8 cellular contexts compared by ENCODE assay signal in the genomic region with DNA sequence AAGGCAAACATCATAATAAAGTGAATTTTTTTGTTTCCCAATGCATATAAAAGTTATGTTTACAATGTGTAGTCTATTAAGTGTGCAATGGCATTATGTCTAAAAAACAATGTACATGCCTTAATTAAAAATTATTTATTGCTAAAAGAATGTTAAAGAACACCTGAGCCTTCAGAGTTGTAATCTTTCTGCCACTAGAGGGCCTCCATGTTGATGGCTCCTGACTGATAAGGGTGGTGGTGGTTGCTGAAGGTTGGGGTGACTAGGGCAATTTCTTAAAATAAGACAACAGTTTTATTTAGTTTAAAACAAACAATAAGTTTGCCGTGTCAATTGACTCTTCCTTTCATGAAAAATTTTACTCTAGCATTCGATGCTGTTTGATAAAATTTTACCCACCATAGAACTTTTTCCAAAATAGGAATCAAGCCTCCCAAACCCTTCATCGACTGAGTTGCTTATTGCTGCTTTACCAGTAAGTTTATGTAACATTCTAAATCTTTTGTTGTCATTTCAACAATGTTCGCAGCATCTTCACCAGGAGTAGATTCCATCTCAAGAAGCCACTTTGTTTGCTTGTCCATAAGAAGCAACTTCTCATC.
DNase-seq lines count a peak whose midpoint lies in the region; FAIRE-seq and TF ChIP-seq lines count a peak whose summit lies in the region.

No MANE protein-coding gene starts in this region.

- no peaks in the 10 kb centered on the region for H3K27me3 ChIP-seq in tibial artery

- H3K4me1 ChIP-seq in tibial artery: peaks cover 0 to 38% (median 2%) of the 10 kb centered on the region in 4 donors

- H3K36me3 ChIP-seq in tibial artery: no peaks in the 10 kb centered on the region

- H3K4me3 ChIP-seq in tibial artery: no peak overlapping the region

- intact Hi-C loops in tibial artery (cut with DNase I; ENCODE audit: low total_unique reads): no loop called here

- TF ChIP-seq CTCF in VCaP (conservative IDR thresholded peaks at IDR 0.05) (peak; percentile 68), tibial artery (IDR thresholded peaks at IDR 0.05) (peak; percentile 18 to 35)

- no peak overlapping the region for H3K27ac ChIP-seq in VCaP
- no peak overlapping the region for H3K27ac ChIP-seq in tibial artery

- H3K9me3 ChIP-seq in tibial artery: no peaks in the 10 kb centered on the region

- DNase-seq in AML-193 (lab: John Stamatoyannopoulos, UW) (peak; percentile 12 to 16), GM18507 (ENCODE audit: extremely low spot score, insufficient read length, low read depth) (no peak), glomerular visceral epithelial cell (ENCODE audit: extremely low spot score) (peak; percentile 20), tibial artery (no peak), NCI-H345 treated with DMSO at 0.1 percent for 48 hours (lab: John Stamatoyannopoulos, UW; ENCODE audit: unreplicated experiment) (no peak), middle frontal gyrus (ENCODE audit: extremely low spot score, low spot score) (no peak), NCI-H2029 (lab: John Stamatoyannopoulos, UW) (no peak)

- peak; percentile 54 for FAIRE-seq in GM18507 (lab: Jason Lieb, UNC)

Comparison
In these comparisons a context has a peak if more than half of its experiments do, and no peak if none do; other contexts are left out.
1. DNase-seq: peak in AML-193 (2 of 2) and glomerular visceral epithelial cell (single experiment); none in GM18507 (single experiment), tibial artery (0 of 2), NCI-H345 treated with DMSO at 0.1 percent for 48 hours (single experiment), middle frontal gyrus (single experiment) and NCI-H2029 (single experiment).